Comparison of ENCODE assay signal across 29 cellular contexts in the genomic region with DNA sequence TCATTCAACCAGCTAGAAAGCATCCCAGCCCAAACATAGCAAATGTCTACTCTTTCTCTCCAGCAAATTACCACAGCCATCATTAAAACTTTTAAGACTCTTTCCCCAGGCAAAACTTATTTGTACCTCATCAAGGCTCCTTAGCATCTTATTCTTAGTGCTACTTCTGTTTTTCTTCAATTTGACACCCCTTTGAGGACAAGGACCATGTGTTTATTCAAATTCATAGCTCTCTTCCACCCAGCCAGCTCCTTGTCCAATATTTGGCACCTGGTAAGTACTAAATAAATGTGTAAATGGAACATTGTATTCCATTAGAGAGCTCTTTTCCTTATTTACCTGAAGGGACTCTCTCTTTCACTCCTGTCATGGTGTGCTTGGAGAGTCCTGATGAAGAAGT.
A peak's percentile ranks its signal among the peaks of the same experiment; 100 is the strongest.
DNase-seq lines count a peak whose midpoint lies in the region; TF ChIP-seq lines count a peak whose summit lies in the region.
"Had no signal": no experiment of that assay in that cellular context is flagged by ENCODE, and none has a peak within 500 bp of the region (broad histone marks: within the 10 kb centered on the region; RNA-seq: fewer than 3 reads in every experiment).

No MANE protein-coding gene starts in this region.

- no peaks in the 10 kb centered on the region for H3F3A ChIP-seq in GM23248 (ENCODE audit: insufficient read depth)

- DNase-seq in osteoblast (ENCODE audit: insufficient read length, low spot score, missing footprints), result peak; percentile 66
- DNase-seq in sigmoid colon, result no peak
- DNase-seq in caudate nucleus (lab: John Stamatoyannopoulos, UW), result no peak
- no peak for DNase-seq in GM23248
- DNase-seq: 8988T; ACHN; AML-193; BE2C; C1 segment of cervical spinal cord; Caco-2; Calu3; CD4-positive, alpha-beta memory T cell; CD4-positive, alpha-beta T cell; CD4-positive, CD25-positive, alpha-beta regulatory T cell; CD8-positive, alpha-beta memory T cell; CD8-positive, alpha-beta T cell; COR-L47; DMS 273 treated with DMSO at 0.1 percent for 48 hours; DMS153; DMS53; DMS79; DMS79 treated with DMSO at 0.1 percent for 48 hours; DND-41; EL had no signal

- H3K9me2 ChIP-seq in GM23248 (ENCODE audit: insufficient read depth), result no peaks in the 10 kb centered on the region

- no peak overlapping the region for H3K4me3 ChIP-seq in osteoblast (ENCODE audit: insufficient read depth, low read length)
- H3K4me3 ChIP-seq in sigmoid colon, result no peak overlapping the region
- H3K4me3 ChIP-seq in GM23248, result no peak overlapping the region
- H3K4me3 ChIP-seq: A549; BLaER1; BLaER1 treated with 17β-estradiol and CSF1 and Interleukin-3, amounts not matched to agents 10 nM and 100 nM had no signal

- in situ Hi-C loops in GM23248 (cut with MboI), result no loop called here

- H3K4me2 ChIP-seq in osteoblast (ENCODE audit: insufficient read depth, low read length) (no peak overlapping the region), GM23248 (ENCODE audit: unreplicated experiment) (no peak overlapping the region)
- H3K4me2 ChIP-seq: A549; BLaER1; BLaER1 treated with 17β-estradiol and CSF1 and Interleukin-3, amounts not matched to agents 10 nM and 100 nM had no signal

- intact Hi-C loops in sigmoid colon (cut with DNase I), result loop anchor here (5.0 kb wide), 1 partner anchor 77 kb away; no protein-coding TSS in a partner anchor

- H3K27ac ChIP-seq in osteoblast (ENCODE audit: low read depth, low read length), result no peak overlapping the region
- H3K27ac ChIP-seq in sigmoid colon, result peak overlapping the region in 3 of 4 donors; percentile 16 to 47 (median 42)
- H3K27ac ChIP-seq in caudate nucleus (ENCODE audit: low read depth, low read length), result no peak overlapping the region
- no peak overlapping the region for H3K27ac ChIP-seq in GM23248
- H3K27ac ChIP-seq: 22Rv1; A549; BLaER1; BLaER1 treated with 17β-estradiol and CSF1 and Interleukin-3, amounts not matched to agents 10 nM and 100 nM; C4-2B had no signal

- H3K27me3 ChIP-seq in osteoblast (ENCODE audit: insufficient read depth, low read length), result no peaks in the 10 kb centered on the region
- no peaks in the 10 kb centered on the region for H3K27me3 ChIP-seq in sigmoid colon
- no peaks in the 10 kb centered on the region for H3K27me3 ChIP-seq in GM23248 (replicated peaks; ENCODE audit: insufficient read depth)
- H3K27me3 ChIP-seq: BE2C; BLaER1; BLaER1 treated with 17β-estradiol and CSF1 and Interleukin-3, amounts not matched to agents 10 nM and 100 nM had no signal

- H3K9ac ChIP-seq in GM23248, result no peak overlapping the region
- H3K9ac ChIP-seq: BLaER1; BLaER1 treated with 17β-estradiol and CSF1 and Interleukin-3, amounts not matched to agents 10 nM and 100 nM had no signal

- no peaks in the 10 kb centered on the region for H3K9me3 ChIP-seq in osteoblast (ENCODE audit: low read depth, low read length)
- H3K9me3 ChIP-seq in sigmoid colon, result no peaks in the 10 kb centered on the region
- H3K9me3 ChIP-seq in GM23248 (ENCODE audit: low read depth), result no peaks in the 10 kb centered on the region
- H3K9me3 ChIP-seq: A549; BE2C; BLaER1; BLaER1 treated with 17β-estradiol and CSF1 and Interleukin-3, amounts not matched to agents 10 nM and 100 nM; Caco-2 had no signal

- H3K36me3 ChIP-seq in osteoblast (ENCODE audit: insufficient read depth, low read length), result no peaks in the 10 kb centered on the region
- H3K36me3 ChIP-seq in sigmoid colon, result no peaks in the 10 kb centered on the region
- no peaks in the 10 kb centered on the region for H3K36me3 ChIP-seq in GM23248 (ENCODE audit: low read depth)
- H3K36me3 ChIP-seq: BE2C; BLaER1; BLaER1 treated with 17β-estradiol and CSF1 and Interleukin-3, amounts not matched to agents 10 nM and 100 nM had no signal

- H3K4me1 ChIP-seq in osteoblast (ENCODE audit: insufficient read depth, low read length) (no peaks in the 10 kb centered on the region), sigmoid colon (peaks cover 0 to 22% (median 20%) of the 10 kb centered on the region in 4 donors), GM23248 (ENCODE audit: insufficient read depth) (no peaks in the 10 kb centered on the region)
- H3K4me1 ChIP-seq: A549, BE2C, Caco-2 had no signal

- no peak for TF ChIP-seq POLR2A in sigmoid colon (IDR thresholded peaks at IDR 0.05)

- H4K20me1 ChIP-seq in osteoblast (ENCODE audit: insufficient read depth, low read length) (no peaks in the 10 kb centered on the region), GM23248 (ENCODE audit: insufficient read depth) (no peaks in the 10 kb centered on the region)
- H4K20me1 ChIP-seq: BLaER1; BLaER1 treated with 17β-estradiol and CSF1 and Interleukin-3, amounts not matched to agents 10 nM and 100 nM had no signal

- H3K79me2 ChIP-seq in osteoblast (ENCODE audit: insufficient read depth, low read length) (no peaks in the 10 kb centered on the region), GM23248 (ENCODE audit: insufficient read depth) (no peaks in the 10 kb centered on the region)

- TF ChIP-seq CTCF in osteoblast (IDR thresholded peaks at IDR 0.05; ENCODE audit: extremely low read depth, low read depth, low read length), result no peak
- no peak for TF ChIP-seq CTCF in sigmoid colon (IDR thresholded peaks at IDR 0.05)

- peak in 3 of 4 donors; percentile 55 to 77 (median 56) for TF ChIP-seq EP300 in sigmoid colon (IDR thresholded peaks at IDR 0.05)

- H2AFZ ChIP-seq in osteoblast (ENCODE audit: low read length) (no peak overlapping the region), GM23248 (no peak overlapping the region)

Comparison
In these comparisons a context has a peak if more than half of its experiments do, and no peak if none do; other contexts are left out.
1. H3K27ac ChIP-seq: peak in sigmoid colon (3 of 4); none in osteoblast (single experiment), caudate nucleus (single experiment) and GM23248 (single experiment).